10 cellular contexts compared by ENCODE assay signal in genomic region chr3:45864760-45865567, GRCh38. TPM values are rescaled to one million over a fixed set of nuclear protein-coding genes. Genes with fewer than 3 reads are reported as not detected.
DNase-seq lines count a peak whose midpoint lies in the region; ATAC-seq and TF ChIP-seq lines count a peak whose summit lies in the region.
"Had no signal": no experiment of that assay in that cellular context is flagged by ENCODE, and none has a peak within 500 bp of the region (broad histone marks: within the 10 kb centered on the region; RNA-seq: fewer than 3 reads in every experiment).

No MANE protein-coding gene starts in this region.

- 65 to 79% (median 73%) methylated on average over 9 of the region's 9 CpGs for WGBS in stomach, 5 donors

- H3K27ac ChIP-seq in stomach = no peak overlapping the region

- H3K27ac Mint-ChIP-seq in effector memory CD8-positive, alpha-beta T cell = no peak overlapping the region
- H3K27ac Mint-ChIP-seq: mesothelial cell of epicardium had no signal

- peaks cover 0 to 24% (median 5%) of the 10 kb centered on the region in 4 donors for H3K4me1 ChIP-seq in stomach

- no peak for TF ChIP-seq POLR2A in stomach (IDR thresholded peaks at IDR 0.05)

- TF ChIP-seq EP300 in stomach (IDR thresholded peaks at IDR 0.05) = no peak

- no peak for DNase-seq in effector memory CD8-positive, alpha-beta T cell
- DNase-seq in activated effector memory CD4-positive, alpha-beta T cell treated with Interleukin-2 at 50 U/mL for 16 hours = no peak
- DNase-seq in stomach (no peak), NOMO-1 treated with DMSO at 0.1 percent for 48 hours (lab: John Stamatoyannopoulos, UW; ENCODE audit: unreplicated experiment) (no peak)
- DNase-seq: amniotic stem cell had no signal

- H3K36me3 Mint-ChIP-seq in effector memory CD8-positive, alpha-beta T cell (ENCODE audit: insufficient read depth) = peaks cover 5% of the 10 kb centered on the region
- H3K36me3 Mint-ChIP-seq: mesothelial cell of epicardium had no signal

- peaks cover 0 to 7% (median 6%) of the 10 kb centered on the region in 4 donors for H3K9me3 ChIP-seq in stomach

- peaks cover 16 to 38% of the 10 kb centered on the region in 2 donors for H3K27me3 Mint-ChIP-seq in effector memory CD8-positive, alpha-beta T cell

- H3K4me3 Mint-ChIP-seq in effector memory CD8-positive, alpha-beta T cell = no peak overlapping the region
- H3K4me3 Mint-ChIP-seq: mesothelial cell of epicardium had no signal

- peaks cover 10 to 22% of the 10 kb centered on the region in 2 donors for H3K4me1 Mint-ChIP-seq in effector memory CD8-positive, alpha-beta T cell (ENCODE audit: low read depth in 2 of 2)

- H3K4me3 ChIP-seq in stomach = no peak overlapping the region

- no peaks in the 10 kb centered on the region for H3K36me3 ChIP-seq in stomach

- no peak for TF ChIP-seq CTCF in stomach (IDR thresholded peaks at IDR 0.05)

- ATAC-seq in GM18861 (IDR thresholded peaks at IDR 0.05; ENCODE audit: unreplicated experiment) = peak; percentile 68
- ATAC-seq in GM21423 (IDR thresholded peaks at IDR 0.05; ENCODE audit: unreplicated experiment) = peak; percentile 61
- peak; percentile 67 for ATAC-seq in HG03378 (IDR thresholded peaks at IDR 0.05; ENCODE audit: unreplicated experiment)
- peak; percentile 24 for ATAC-seq in effector memory CD8-positive, alpha-beta T cell (replicated peaks)

- intact Hi-C loops in stomach (cut with DNase I; ENCODE audit: low total_unique reads) = no loop called here

- H3K9me3 Mint-ChIP-seq in effector memory CD8-positive, alpha-beta T cell = peaks cover 4 to 5% of the 10 kb centered on the region in 2 donors

- no peaks in the 10 kb centered on the region for H3K27me3 ChIP-seq in stomach

RNA-seq across cellular contexts. Expression of gene CCR9, which starts 21.4 kb away (rescaled TPM):
- total RNA-seq in stomach = 1 to 10 TPM in 2 of 5 donors, not detected in 3; 1.1 to 1.2 TPM
- polyA plus RNA-seq in stomach = under 1 TPM in 1 of 3 donors, not detected in 2; 0.08 TPM
- total RNA-seq: M059J, mesothelial cell of epicardium had no signal

RNA-seq across cellular contexts. Expression of gene LZTFL1, which starts 23.0 kb away (rescaled TPM):
- total RNA-seq in stomach = 10 to 100 TPM in 3 of 5 donors, 1 to 10 TPM in 2; 3.8 to 62.4 (median 25.0) TPM
- 1 to 10 TPM; 5.3 to 8.6 (median 6.0) TPM for polyA plus RNA-seq in stomach
